1 cellular context compared by ENCODE assay signal in the genomic region with DNA sequence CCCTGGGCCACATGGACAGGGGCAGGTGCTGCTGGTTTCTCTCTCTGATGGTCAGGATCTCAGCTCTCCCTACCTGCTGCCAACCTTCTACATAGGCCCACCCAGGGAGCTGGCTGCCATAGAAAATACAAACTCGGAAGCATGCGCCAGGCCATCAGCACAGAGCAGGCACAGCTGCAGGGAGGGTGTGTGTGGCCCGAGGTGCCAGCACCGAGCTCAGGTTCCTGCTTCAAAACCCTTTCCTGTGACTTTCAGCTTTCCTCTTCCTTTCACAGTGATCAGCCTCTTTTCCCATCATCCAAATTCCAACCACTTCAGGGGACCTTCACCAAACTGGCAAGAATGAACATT.
TF ChIP-seq lines count a peak whose summit lies in the region.

No MANE protein-coding gene starts in this region.

TF ChIP-seq in H1, 55 proteins besides CTCF, POLR2A, EP300 and RAD21 (continued from another document):
- TF ChIP-seq MAX (IDR thresholded peaks at IDR 0.05), result no peak
- no peak for TF ChIP-seq CHD2 (IDR thresholded peaks at IDR 0.05; ENCODE audit: low read length)
- TF ChIP-seq JUND (IDR thresholded peaks at IDR 0.05; ENCODE audit: low read length), result no peak
